ENCODE assay signal across 17 cellular contexts in genomic region chr4:156765277-156765676, GRCh38.
"Had no signal": no experiment of that assay in that cellular context is flagged by ENCODE, and none has a peak within 500 bp of the region (broad histone marks: within the 10 kb centered on the region; RNA-seq: fewer than 3 reads in every experiment).

No MANE protein-coding gene starts in this region.

- H3K36me3 ChIP-seq: prostate gland, right atrium auricular region, suprapubic skin had no signal

- DNase-seq: activated CD4-positive, alpha-beta T cell treated with anti-CD3 and anti-CD28 coated beads for 36 hours; activated CD4-positive, alpha-beta T cell treated with anti-CD3 and anti-CD28 coated beads, Interleukin-2, amount 50 U/mL, for 48 hours; activated gamma-delta T cell; amniotic stem cell; body of pancreas; cortex of kidney; left colon; nephron progenitor cell; occipital lobe; stimulated activated CD4-positive, alpha-beta T cell treated with anti-CD3 and anti-CD28 coated beads, Interleukin-15, amount 100 ng/mL, for 24 hours; stimulated activated CD4-positive, alpha-beta T cell treated with anti-CD3 and anti-CD28 coated beads, Interleukin-2, amount 100 ng/mL, for 48 hours; stimulated activated naive CD8-positive, alpha-beta T cell treated with anti-CD3 and anti-CD28 coated beads, Interleukin-15, amount 100 ng/mL, for 72 hours; T-cell had no signal

- H3K9me3 ChIP-seq: body of pancreas, prostate gland, right atrium auricular region, suprapubic skin had no signal

- H3K4me3 ChIP-seq: body of pancreas, prostate gland, right atrium auricular region, skin epidermis, suprapubic skin had no signal

- H3K27ac ChIP-seq: body of pancreas, prostate gland, right atrium auricular region, skin epidermis, suprapubic skin had no signal

- H3K4me1 ChIP-seq: prostate gland had no signal

- H3K27me3 ChIP-seq: body of pancreas, right atrium auricular region, suprapubic skin had no signal
